Comparison of ENCODE assay signal across 11 cellular contexts in genomic region chr9:108634164-108634563, GRCh38.
DNase-seq lines count a peak whose midpoint lies in the region; ATAC-seq and TF ChIP-seq lines count a peak whose summit lies in the region.
"Had no signal": no experiment of that assay in that cellular context is flagged by ENCODE, and none has a peak within 500 bp of the region (broad histone marks: within the 10 kb centered on the region; RNA-seq: fewer than 3 reads in every experiment).

No MANE protein-coding gene starts in this region.

- in situ Hi-C loops in GM13977 (cut with MboI; ENCODE audit: low pct_unique_long_range_greater_than_20kb, low sequenced_read_pairs, unreplicated experiment): no loop called here

- WGBS in prostate gland: 36% methylated on average over 4 of the region's 4 CpGs

- DNase-seq in ELR (ENCODE audit: low read depth) (peak; percentile 37), NCI-H2029 treated with DMSO at 0.1 percent for 48 hours (lab: John Stamatoyannopoulos, UW) (peak; percentile 71), adipocyte (ENCODE audit: low read depth) (peak; percentile 32), prostate gland (ENCODE audit: low spot score) (peak; percentile 8), 8988T (no peak), T1000 (lab: John Stamatoyannopoulos, UW) (no peak), GM13977 (ENCODE audit: low spot score) (no peak)
- DNase-seq: activated CD4-positive, alpha-beta memory T cell treated with anti-CD3 and anti-CD28 coated beads, Interleukin-2, amount 10 ng/mL, durations not matched to agents 7 days and 5 days; stimulated activated CD4-positive, alpha-beta T cell treated with anti-CD3 and anti-CD28 coated beads, Interleukin-2, amount 100 ng/mL, for 24 hours had no signal

- no peaks in the 10 kb centered on the region for H3K27me3 ChIP-seq in adipocyte (replicated peaks; ENCODE audit: control insufficient read depth, insufficient read depth, low read length)
- H3K27me3 ChIP-seq in prostate gland (replicated peaks; ENCODE audit: insufficient read depth): no peaks in the 10 kb centered on the region
- H3K27me3 ChIP-seq: SJSA1 had no signal

- TF ChIP-seq CTCF in prostate gland (IDR thresholded peaks at IDR 0.05): no peak
- TF ChIP-seq CTCF in GM13977 (IDR thresholded peaks at IDR 0.05; ENCODE audit: extremely low read depth, insufficient read depth, missing control alignments): no peak

- peaks cover 12% of the 10 kb centered on the region for H3K4me1 ChIP-seq in adipocyte (ENCODE audit: control insufficient read depth, insufficient read depth, low read length)
- H3K4me1 ChIP-seq in prostate gland (replicated peaks): no peaks in the 10 kb centered on the region
- H3K4me1 ChIP-seq: SJSA1 had no signal

- ATAC-seq in HG02588 (IDR thresholded peaks at IDR 0.05; ENCODE audit: unreplicated experiment): no peak

- no peak overlapping the region for H3K27ac ChIP-seq in prostate gland
- H3K27ac ChIP-seq: SJSA1 had no signal

- no peak for TF ChIP-seq POLR2A in prostate gland (IDR thresholded peaks at IDR 0.05)

- H3K4me3 ChIP-seq in adipocyte (ENCODE audit: low read length) (no peak overlapping the region), prostate gland (no peak overlapping the region)
- H3K4me3 ChIP-seq: SJSA1 had no signal

- H3K9ac ChIP-seq in adipocyte (ENCODE audit: low read length): no peak overlapping the region

- no peaks in the 10 kb centered on the region for H3K36me3 ChIP-seq in adipocyte (ENCODE audit: control insufficient read depth, insufficient read depth, low read length, severe bottlenecking)
- H3K36me3 ChIP-seq in prostate gland: no peaks in the 10 kb centered on the region
- H3K36me3 ChIP-seq: SJSA1 had no signal

- intact Hi-C loops in prostate gland (cut with DNase I): no loop called here

- no peaks in the 10 kb centered on the region for H3K9me3 ChIP-seq in adipocyte (ENCODE audit: control insufficient read depth, low read length)
- H3K9me3 ChIP-seq in prostate gland: no peaks in the 10 kb centered on the region
- H3K9me3 ChIP-seq: SJSA1 had no signal

Comparison
In these comparisons a context has a peak if more than half of its experiments do, and no peak if none do; other contexts are left out.
1. DNase-seq: peak in ELR (single experiment), NCI-H2029 treated with DMSO at 0.1 percent for 48 hours (single experiment), adipocyte (single experiment) and prostate gland (single experiment); none in 8988T (single experiment), T1000 (single experiment) and GM13977 (single experiment).